In genomic region chr5:146533260-146533857, GRCh38 we compare ENCODE assay signal across 8 cellular contexts. TPM values are rescaled to one million over a fixed set of nuclear protein-coding genes. Genes with fewer than 3 reads are reported as not detected.
DNase-seq lines count a peak whose midpoint lies in the region; ATAC-seq and TF ChIP-seq lines count a peak whose summit lies in the region.

No MANE protein-coding gene starts in this region.

- H2AFZ ChIP-seq in OCI-LY1 (ENCODE audit: low read length) = no peak overlapping the region

- H3K27me3 ChIP-seq in DOHH2 (ENCODE audit: control insufficient read depth, low read length) (no peaks in the 10 kb centered on the region; the same call in 1 of the 2 replicates), OCI-LY1 (ENCODE audit: insufficient read depth, low read length) (no peaks in the 10 kb centered on the region), testis (no peaks in the 10 kb centered on the region)

- H3K9ac ChIP-seq in OCI-LY1 (ENCODE audit: low read length) = no peak overlapping the region

- no peaks in the 10 kb centered on the region for H4K20me1 ChIP-seq in DOHH2 (ENCODE audit: control insufficient read depth, insufficient read depth, low read depth, low read length)
- H4K20me1 ChIP-seq in OCI-LY1 (ENCODE audit: insufficient read depth, low read length) = no peaks in the 10 kb centered on the region

- H3K4me2 ChIP-seq in DOHH2 (ENCODE audit: low read length) (no peak overlapping the region), OCI-LY1 (ENCODE audit: low read length) (no peak overlapping the region)

- no peak overlapping the region for H3K27ac ChIP-seq in DOHH2 (ENCODE audit: low read depth, low read length)
- H3K27ac ChIP-seq in OCI-LY1 (ENCODE audit: low read depth, low read length, poor library complexity, severe bottlenecking) = no peak overlapping the region
- H3K27ac ChIP-seq in testis = no peak overlapping the region

- H3K4me3 ChIP-seq in DOHH2 (ENCODE audit: low read length) (no peak overlapping the region), OCI-LY1 (ENCODE audit: low read depth, low read length, poor library complexity, severe bottlenecking) (no peak overlapping the region), fibroblast of mammary gland (ENCODE audit: control insufficient read depth, low read depth, low read length) (no peak overlapping the region), testis (no peak overlapping the region)

- H3K9me3 ChIP-seq in DOHH2 (ENCODE audit: control insufficient read depth, insufficient read depth, low read length) (no peaks in the 10 kb centered on the region), OCI-LY1 (ENCODE audit: low read length) (no peaks in the 10 kb centered on the region), testis (no peaks in the 10 kb centered on the region)

- H3K36me3 ChIP-seq in DOHH2 (ENCODE audit: control insufficient read depth, low read length) = no peaks in the 10 kb centered on the region
- no peaks in the 10 kb centered on the region for H3K36me3 ChIP-seq in OCI-LY1 (ENCODE audit: insufficient read depth, low read length)
- no peaks in the 10 kb centered on the region for H3K36me3 ChIP-seq in testis (ENCODE audit: low read depth, missing control alignments)

- DNase-seq in HuH-7.5 (ENCODE audit: low spot score) = peak; percentile 47
- peak; percentile 67 for DNase-seq in activated T-cell treated with anti-CD3 and anti-CD28 coated beads for 4 hours
- DNase-seq in fibroblast of mammary gland (ENCODE audit: low read depth) = peak; percentile 59
- DNase-seq in non-pigmented ciliary epithelial cell (ENCODE audit: low read depth) = peak; percentile 28
- peak; percentile 83 for DNase-seq in testis

- intact Hi-C loops in testis (cut with DNase I; ENCODE audit: low total_unique reads) = no loop called here

- 53 to 57% methylated on average over 7 of the region's 7 CpGs for WGBS in testis, 2 donors

- no peaks in the 10 kb centered on the region for H3K9me2 ChIP-seq in DOHH2 (replicated peaks; ENCODE audit: control insufficient read depth, low read length)
- no peaks in the 10 kb centered on the region for H3K9me2 ChIP-seq in OCI-LY1 (ENCODE audit: low read depth, low read length)

- H3K4me1 ChIP-seq in DOHH2 (ENCODE audit: control insufficient read depth, low read length) = no peaks in the 10 kb centered on the region
- H3K4me1 ChIP-seq in OCI-LY1 (ENCODE audit: insufficient read depth, low read length, severe bottlenecking) = no peaks in the 10 kb centered on the region
- H3K4me1 ChIP-seq in testis = no peaks in the 10 kb centered on the region

- ATAC-seq in GM21619 (IDR thresholded peaks at IDR 0.05; ENCODE audit: unreplicated experiment) = peak; percentile 96

- TF ChIP-seq CTCF in DOHH2 (IDR thresholded peaks at IDR 0.05; ENCODE audit: low read depth, low read length, poor library complexity, severe bottlenecking) = peak; percentile 85
- TF ChIP-seq CTCF in OCI-LY1 (IDR thresholded peaks at IDR 0.05; ENCODE audit: low read length) = peak; percentile 89
- peak; percentile 91 for TF ChIP-seq CTCF in fibroblast of mammary gland (conservative IDR thresholded peaks at IDR 0.05; ENCODE audit: control insufficient read depth, insufficient read depth, low read depth, low read length)
- TF ChIP-seq CTCF in testis (IDR thresholded peaks at IDR 0.05) = peak; percentile 49 to 70 (median 67)

- H3F3A ChIP-seq in DOHH2 (ENCODE audit: control insufficient read depth, insufficient read depth) = no peaks in the 10 kb centered on the region
- H3F3A ChIP-seq in OCI-LY1 (ENCODE audit: insufficient read depth, low read length) = no peaks in the 10 kb centered on the region

- TF ChIP-seq POLR2A in testis (IDR thresholded peaks at IDR 0.05) = no peak

- no peaks in the 10 kb centered on the region for H3K79me2 ChIP-seq in DOHH2 (ENCODE audit: control insufficient read depth, low read length)
- H3K79me2 ChIP-seq in OCI-LY1 (ENCODE audit: insufficient read depth, low read length) = no peaks in the 10 kb centered on the region

RNA-seq across cellular contexts. Expression of gene GPR151, which starts 17.4 kb away (rescaled TPM):
- not detected for total RNA-seq in testis
- polyA plus RNA-seq in testis (ENCODE audit: insufficient read depth, low read depth, low replicate concordance) = not detected

Comparison
In these comparisons a context has a peak if more than half of its experiments do, and no peak if none do; other contexts are left out.
1. DNase-seq: peak in every context shown above with its lines; median percentile 83 in testis; 67 in activated T-cell treated with anti-CD3 and anti-CD28 coated beads for 4 hours; 59 in fibroblast of mammary gland; 47 in HuH-7.5; 28 in non-pigmented ciliary epithelial cell.